11 cellular contexts compared by ENCODE assay signal in genomic region chr2:230877737-230878598, GRCh38. TPM values are rescaled to one million over a fixed set of nuclear protein-coding genes. Genes with fewer than 3 reads are reported as not detected.
DNase-seq lines count a peak whose midpoint lies in the region; ATAC-seq and TF ChIP-seq lines count a peak whose summit lies in the region.
"Had no signal": no experiment of that assay in that cellular context is flagged by ENCODE, and none has a peak within 500 bp of the region (broad histone marks: within the 10 kb centered on the region; RNA-seq: fewer than 3 reads in every experiment).

No MANE protein-coding gene starts in this region.

- no peak for TF ChIP-seq EP300 in esophagus muscularis mucosa (IDR thresholded peaks at IDR 0.05)

- WGBS in thymus: 20% methylated on average over 20 of the region's 20 CpGs
- 79% methylated on average over 15 of the region's 20 CpGs for WGBS in esophagus muscularis mucosa

- no peaks in the 10 kb centered on the region for H3K27me3 ChIP-seq in lower lobe of right lung (ENCODE audit: low read depth)
- no peaks in the 10 kb centered on the region for H3K27me3 ChIP-seq in thymus (ENCODE audit: control insufficient read depth, insufficient read depth)
- no peaks in the 10 kb centered on the region for H3K27me3 ChIP-seq in esophagus muscularis mucosa

- DNase-seq in activated effector memory CD4-positive, alpha-beta T cell treated with anti-CD3 and anti-CD28 coated beads, Interleukin-2, amount 50 U/mL, for 16 hours: peak; percentile 59
- DNase-seq in activated effector memory CD4-positive, alpha-beta T cell treated with Interleukin-2 at 50 U/mL for 16 hours: no peak
- DNase-seq in activated CD8-positive, alpha-beta memory T cell treated with anti-CD3 and anti-CD28 coated beads for 24 hours: peak; percentile 83
- DNase-seq in lower lobe of right lung (no peak), cerebellar cortex (ENCODE audit: low spot score) (no peak), T-helper 1 cell (no peak), esophagus muscularis mucosa (ENCODE audit: extremely low spot score) (no peak)
- DNase-seq: caudate nucleus, hypothalamus, NCI-H1105 treated with DMSO at 0.1 percent for 48 hours had no signal

- H3K36me3 ChIP-seq in lower lobe of right lung (peaks cover 7% of the 10 kb centered on the region), thymus (ENCODE audit: control insufficient read depth, insufficient read depth) (peaks cover 65% of the 10 kb centered on the region), esophagus muscularis mucosa (peaks cover 7 to 55% (median 34%) of the 10 kb centered on the region in 4 donors)

- H3K4me3 ChIP-seq in lower lobe of right lung (no peak overlapping the region), thymus (ENCODE audit: low read length) (no peak overlapping the region), esophagus muscularis mucosa (no peak overlapping the region)

- H3K27ac ChIP-seq in lower lobe of right lung (no peak overlapping the region), thymus (ENCODE audit: low read depth) (peak overlapping the region; percentile 77), esophagus muscularis mucosa (replicated peaks in 1 of 4) (no peak overlapping the region)

- TF ChIP-seq CTCF in lower lobe of right lung (IDR thresholded peaks at IDR 0.05): no peak
- no peak for TF ChIP-seq CTCF in esophagus muscularis mucosa (IDR thresholded peaks at IDR 0.05)

- H3K9me3 ChIP-seq in lower lobe of right lung: no peaks in the 10 kb centered on the region
- no peaks in the 10 kb centered on the region for H3K9me3 ChIP-seq in thymus (ENCODE audit: control insufficient read depth)
- H3K9me3 ChIP-seq in esophagus muscularis mucosa: no peaks in the 10 kb centered on the region

- H3K4me1 ChIP-seq in lower lobe of right lung: no peaks in the 10 kb centered on the region
- peaks cover 19% of the 10 kb centered on the region for H3K4me1 ChIP-seq in thymus (ENCODE audit: control insufficient read depth, insufficient read depth, low read length)
- H3K4me1 ChIP-seq in esophagus muscularis mucosa: peaks cover 0 to 16% (median 12%) of the 10 kb centered on the region in 4 donors

- intact Hi-C loops in lower lobe of right lung (cut with DNase I) (no loop called here), esophagus muscularis mucosa (cut with DNase I) (no loop called here)

- no peak for TF ChIP-seq POLR2A in esophagus muscularis mucosa (IDR thresholded peaks at IDR 0.05; ENCODE audit: low read depth)

- ATAC-seq in lower lobe of right lung: peak; percentile 27 to 41

RNA-seq across cellular contexts. Expression of gene ITM2C, which starts 13.2 kb away (rescaled TPM):
- 27.6 TPM for total RNA-seq in lower lobe of right lung
- polyA plus RNA-seq in thymus: 79.4 TPM
- total RNA-seq in esophagus muscularis mucosa: 100 to 1,000 TPM in 2 of 4 donors, 10 to 100 TPM in 2; 84.0 to 145 (median 101) TPM

RNA-seq across cellular contexts. Expression of gene GPR55, which starts 47.1 kb away (rescaled TPM):
- total RNA-seq in lower lobe of right lung (0.74 TPM), esophagus muscularis mucosa (under 1 TPM in 2 of 4 donors, not detected in 2; 0.29 to 0.42 TPM)
- polyA plus RNA-seq in thymus: 1.9 TPM

Comparison
In these comparisons a context has a peak if more than half of its experiments do, and no peak if none do; other contexts are left out.
1. DNase-seq: peak in activated effector memory CD4-positive, alpha-beta T cell treated with anti-CD3 and anti-CD28 coated beads, Interleukin-2, amount 50 U/mL, for 16 hours (single experiment) and activated CD8-positive, alpha-beta memory T cell treated with anti-CD3 and anti-CD28 coated beads for 24 hours (single experiment); none in activated effector memory CD4-positive, alpha-beta T cell treated with Interleukin-2 at 50 U/mL for 16 hours (single experiment), lower lobe of right lung (single experiment), cerebellar cortex (single experiment), T-helper 1 cell (0 of 5) and esophagus muscularis mucosa (single experiment).